In genomic region chr6:144314003-144314485, GRCh38 we compare ENCODE assay signal across 10 cellular contexts. TPM values are rescaled to one million over a fixed set of nuclear protein-coding genes. Genes with fewer than 3 reads are reported as not detected.
DNase-seq lines count a peak whose midpoint lies in the region; ATAC-seq, FAIRE-seq and TF ChIP-seq lines count a peak whose summit lies in the region.
"Had no signal": no experiment of that assay in that cellular context is flagged by ENCODE, and none has a peak within 500 bp of the region (broad histone marks: within the 10 kb centered on the region; RNA-seq: fewer than 3 reads in every experiment).

No MANE protein-coding gene starts in this region.

- peak overlapping the region; percentile 1 to 52 (median 17) for H3K27ac ChIP-seq in transverse colon

- 0 to 73% methylated on average over 1 to 5 of the region's 5 CpGs for WGBS in transverse colon (ENCODE audit: low coverage in 1 of 2), 2 donors

- TF ChIP-seq EP300 in transverse colon (IDR thresholded peaks at IDR 0.05; ENCODE audit: low read depth): no peak

- no peaks in the 10 kb centered on the region for H3K27me3 ChIP-seq in transverse colon

- no peak overlapping the region for H3K27ac Mint-ChIP-seq in WTC11
- H3K27ac Mint-ChIP-seq: activated naive CD8-positive, alpha-beta T cell treated with anti-CD3 and anti-CD28 coated beads, Interleukin-2, amount 50 U/mL, for 24 hours had no signal

- POLR2A ChIA-PET in WTC11 (lab: Charles Lee): no interaction called here

- H3K36me3 Mint-ChIP-seq in WTC11: peaks cover 10% of the 10 kb centered on the region

- H3K9me3 Mint-ChIP-seq in WTC11: no peaks in the 10 kb centered on the region
- H3K9me3 Mint-ChIP-seq: activated naive CD8-positive, alpha-beta T cell treated with anti-CD3 and anti-CD28 coated beads, Interleukin-2, amount 50 U/mL, for 24 hours had no signal

- intact Hi-C loops in transverse colon (cut with DNase I; ENCODE audit: low total_unique reads): no loop called here

- no peak for TF ChIP-seq POLR2A in transverse colon (IDR thresholded peaks at IDR 0.05)

- H3K4me3 Mint-ChIP-seq in WTC11: no peak overlapping the region
- H3K4me3 Mint-ChIP-seq: activated naive CD8-positive, alpha-beta T cell treated with anti-CD3 and anti-CD28 coated beads, Interleukin-2, amount 50 U/mL, for 24 hours had no signal

- H3K27me3 Mint-ChIP-seq in WTC11 (ENCODE audit: low read depth): no peaks in the 10 kb centered on the region
- H3K27me3 Mint-ChIP-seq: activated naive CD8-positive, alpha-beta T cell treated with anti-CD3 and anti-CD28 coated beads, Interleukin-2, amount 50 U/mL, for 24 hours had no signal

- DNase-seq in WTC11 (ENCODE audit: low spot score) (no peak), fibroblast of peridontal ligament (ENCODE audit: extremely low read depth) (peak; percentile 74), midbrain (lab: John Stamatoyannopoulos, UW) (peak; percentile 44), transverse colon (no peak), HTR-8/SVneo (ENCODE audit: insufficient read length, low spot score) (no peak), retina (no peak)
- DNase-seq: activated naive CD8-positive, alpha-beta T cell treated with anti-CD3 and anti-CD28 coated beads, Interleukin-2, amount 50 U/mL, for 24 hours; OCI-M1 had no signal

- CTCF ChIA-PET in WTC11 (lab: Charles Lee): interaction anchor here (0.8 to 1.2 kb wide), 2 partner anchors 9 to 194 kb away, joined by 3 read pairs; no protein-coding TSS in a partner anchor

- no peaks in the 10 kb centered on the region for H3K36me3 ChIP-seq in transverse colon

- H3K4me1 Mint-ChIP-seq in WTC11: peaks cover 38% of the 10 kb centered on the region

- FAIRE-seq in HTR-8/SVneo (lab: Jason Lieb, UNC): no peak

- H3K4me3 ChIP-seq in transverse colon: no peak overlapping the region

- ATAC-seq in WTC11 (peak; percentile 75), HG03378 (IDR thresholded peaks at IDR 0.05; ENCODE audit: unreplicated experiment) (no peak), HG02852 (IDR thresholded peaks at IDR 0.05; ENCODE audit: unreplicated experiment) (no peak)
- ATAC-seq: activated naive CD8-positive, alpha-beta T cell treated with anti-CD3 and anti-CD28 coated beads, Interleukin-2, amount 50 U/mL, for 24 hours had no signal

- in situ Hi-C loops in transverse colon (cut with MboI; ENCODE audit: low pct_ligation_motif_present in 1 of 4, low pct_unique_long_range_greater_than_20kb in 1 of 4, low sequenced_read_pairs in 3 of 4): no loop called here

- no peak for TF ChIP-seq CTCF in WTC11 (IDR thresholded peaks at IDR 0.05)
- no peak for TF ChIP-seq CTCF in transverse colon (IDR thresholded peaks at IDR 0.05)

- H3K4me1 ChIP-seq in transverse colon: peaks cover 0 to 46% (median 19%) of the 10 kb centered on the region in 4 donors

- no peaks in the 10 kb centered on the region for H3K9me3 ChIP-seq in transverse colon

TF ChIP-seq in WTC11, 78 proteins besides CTCF, POLR2A, EP300 and RAD21:
- TF ChIP-seq ZBTB21 (CRISPR knock-in tag; IDR thresholded peaks at IDR 0.05; ENCODE audit: borderline replicate concordance) (no peak), MXD4 (CRISPR knock-in tag; IDR thresholded peaks at IDR 0.05; ENCODE audit: borderline replicate concordance) (no peak), KAT7 (CRISPR knock-in tag; IDR thresholded peaks at IDR 0.05; ENCODE audit: borderline replicate concordance) (no peak), IRF2 (CRISPR knock-in tag; IDR thresholded peaks at IDR 0.05; ENCODE audit: borderline replicate concordance, low read depth) (no peak), SOX15 (CRISPR knock-in tag; IDR thresholded peaks at IDR 0.05) (no peak), ZSCAN18 (CRISPR knock-in tag; IDR thresholded peaks at IDR 0.05) (no peak), AR (CRISPR knock-in tag; IDR thresholded peaks at IDR 0.05) (no peak), NFYB (CRISPR knock-in tag; conservative IDR thresholded peaks at IDR 0.05; ENCODE audit: low read depth) (no peak), RORB (CRISPR knock-in tag; IDR thresholded peaks at IDR 0.05) (no peak), FOXJ3 (CRISPR knock-in tag; IDR thresholded peaks at IDR 0.05; ENCODE audit: borderline replicate concordance) (no peak), MYBL2 (CRISPR knock-in tag; IDR thresholded peaks at IDR 0.05) (no peak), ZNF425 (CRISPR knock-in tag; conservative IDR thresholded peaks at IDR 0.05) (no peak)
- TF ChIP-seq, protein P1, sequence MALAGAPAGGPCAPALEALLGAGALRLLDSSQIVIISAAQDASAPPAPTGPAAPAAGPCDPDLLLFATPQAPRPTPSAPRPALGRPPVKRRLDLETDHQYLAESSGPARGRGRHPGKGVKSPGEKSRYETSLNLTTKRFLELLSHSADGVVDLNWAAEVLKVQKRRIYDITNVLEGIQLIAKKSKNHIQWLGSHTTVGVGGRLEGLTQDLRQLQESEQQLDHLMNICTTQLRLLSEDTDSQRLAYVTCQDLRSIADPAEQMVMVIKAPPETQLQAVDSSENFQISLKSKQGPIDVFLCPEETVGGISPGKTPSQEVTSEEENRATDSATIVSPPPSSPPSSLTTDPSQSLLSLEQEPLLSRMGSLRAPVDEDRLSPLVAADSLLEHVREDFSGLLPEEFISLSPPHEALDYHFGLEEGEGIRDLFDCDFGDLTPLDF (CRISPR knock-in tag; IDR thresholded peaks at IDR 0.05): no peak
- TF ChIP-seq, protein P2, sequence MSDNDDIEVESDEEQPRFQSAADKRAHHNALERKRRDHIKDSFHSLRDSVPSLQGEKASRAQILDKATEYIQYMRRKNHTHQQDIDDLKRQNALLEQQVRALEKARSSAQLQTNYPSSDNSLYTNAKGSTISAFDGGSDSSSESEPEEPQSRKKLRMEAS (CRISPR knock-in tag; IDR thresholded peaks at IDR 0.05): no peak
TF ChIP-seq in WTC11: peak in this region for 0.

RNA-seq across cellular contexts. Expression of gene UTRN, which starts 28.9 kb away (rescaled TPM):
- total RNA-seq in WTC11 (2021): 125 to 127 TPM (median 125 TPM) in 3 replicates
- total RNA-seq in transverse colon: 100 to 1,000 TPM in 1 of 4 donors, 10 to 100 TPM in 3; 42.3 to 134 (median 94.1) TPM

Comparison
In these comparisons a context has a peak if more than half of its experiments do, and no peak if none do; other contexts are left out.
1. DNase-seq: peak in fibroblast of peridontal ligament (single experiment) and midbrain (single experiment); none in WTC11 (single experiment), transverse colon (single experiment), HTR-8/SVneo (single experiment) and retina (single experiment).